ENCODE assay signal across 1 cellular context in genomic region chr20:21280496-21281016, GRCh38.
TF ChIP-seq lines count a peak whose summit lies in the region.

No MANE protein-coding gene starts in this region.

TF ChIP-seq in HepG2, 621 proteins besides CTCF, POLR2A, EP300 and RAD21 (continued from another document and continues in another):
- TF ChIP-seq ZNF597 (CRISPR knock-in tag; IDR thresholded peaks at IDR 0.05) (no peak), ZNF530 (CRISPR knock-in tag; IDR thresholded peaks at IDR 0.05; ENCODE audit: low read depth) (no peak), FOXO1 (CRISPR knock-in tag; IDR thresholded peaks at IDR 0.05) (peak; percentile 74; the same call in 1 of the 2 replicates), GATAD2A (CRISPR knock-in tag; IDR thresholded peaks at IDR 0.05) (peak; percentile 87), ZNF773 (CRISPR knock-in tag; IDR thresholded peaks at IDR 0.05; ENCODE audit: borderline replicate concordance) (no peak), KDM3A (CRISPR knock-in tag; IDR thresholded peaks at IDR 0.05; ENCODE audit: low read depth) (no peak; the same call in 1 of the 2 replicates), MAFF (IDR thresholded peaks at IDR 0.05; ENCODE audit: low read depth, low read length) (no peak), NFRKB (IDR thresholded peaks at IDR 0.05) (no peak), ZNF652 (CRISPR knock-in tag; IDR thresholded peaks at IDR 0.05; ENCODE audit: borderline replicate concordance, low read depth) (no peak), ZNF678 (CRISPR knock-in tag; IDR thresholded peaks at IDR 0.05) (no peak), SP2 (CRISPR knock-in tag; IDR thresholded peaks at IDR 0.05) (no peak), SOX6 (IDR thresholded peaks at IDR 0.05) (no peak), SOX6 (CRISPR knock-in tag; IDR thresholded peaks at IDR 0.05) (peak; percentile 84), CEBPZ (IDR thresholded peaks at IDR 0.05; ENCODE audit: low read length) (no peak), MBD4 (IDR thresholded peaks at IDR 0.05; ENCODE audit: borderline replicate concordance, low read length) (no peak), CEBPB (IDR thresholded peaks at IDR 0.05; ENCODE audit: borderline replicate concordance, low read depth, low read length) (peak; percentile 64; the same call in 1 of the 2 replicates), ZNF605 (CRISPR knock-in tag; IDR thresholded peaks at IDR 0.05) (peak; percentile 58; the same call in 1 of the 2 replicates), TBX3 (IDR thresholded peaks at IDR 0.05; ENCODE audit: borderline replicate concordance) (no peak), ZNF18 (CRISPR knock-in tag; IDR thresholded peaks at IDR 0.05; ENCODE audit: insufficient replicate concordance) (no peak), ZNF451 (CRISPR knock-in tag; IDR thresholded peaks at IDR 0.05) (no peak), ZNF580 (CRISPR knock-in tag; IDR thresholded peaks at IDR 0.05; ENCODE audit: borderline replicate concordance, low read depth) (0 out of 2 replicates have a peak, but pooled peaks have one; percentile 18), CBX2 (IDR thresholded peaks at IDR 0.05; ENCODE audit: low read depth, low read length) (no peak), CBX2 (CRISPR knock-in tag; IDR thresholded peaks at IDR 0.05; ENCODE audit: low read depth) (no peak), HDAC6 (IDR thresholded peaks at IDR 0.05; ENCODE audit: low read depth, low read length) (no peak), ZNF503 (CRISPR knock-in tag; IDR thresholded peaks at IDR 0.05) (no peak), KAT2B (IDR thresholded peaks at IDR 0.05; ENCODE audit: borderline replicate concordance, low read depth, low read length) (no peak), BRCA1 (CRISPR knock-in tag; IDR thresholded peaks at IDR 0.05) (no peak), MBNL3 (CRISPR knock-in tag; conservative IDR thresholded peaks at IDR 0.05) (no peak), KLF11 (CRISPR knock-in tag; IDR thresholded peaks at IDR 0.05) (no peak), ZNF282 (IDR thresholded peaks at IDR 0.05; ENCODE audit: partially characterized antibody) (no peak), LCORL (IDR thresholded peaks at IDR 0.05) (no peak), LCORL (CRISPR knock-in tag; IDR thresholded peaks at IDR 0.05) (peak; percentile 66), ZNF788 (CRISPR knock-in tag; IDR thresholded peaks at IDR 0.05; ENCODE audit: borderline replicate concordance) (no peak), ZNF720 (CRISPR knock-in tag; IDR thresholded peaks at IDR 0.05) (no peak), ZBTB7B (CRISPR knock-in tag; IDR thresholded peaks at IDR 0.05) (no peak), ZNF333 (CRISPR knock-in tag; IDR thresholded peaks at IDR 0.05; ENCODE audit: borderline replicate concordance) (no peak), ZNF264 (CRISPR knock-in tag; IDR thresholded peaks at IDR 0.05) (no peak), JUN (CRISPR knock-in tag; IDR thresholded peaks at IDR 0.05) (no peak), RNF2 (conservative IDR thresholded peaks at IDR 0.05; ENCODE audit: low read depth) (no peak), MXI1 (IDR thresholded peaks at IDR 0.05; ENCODE audit: borderline replicate concordance, low read depth, low read length) (no peak; the same call in 2 of the 3 replicates), ZNF772 (CRISPR knock-in tag; IDR thresholded peaks at IDR 0.05) (no peak), ZFP41 (CRISPR knock-in tag; IDR thresholded peaks at IDR 0.05; ENCODE audit: borderline replicate concordance) (no peak), ZNF337 (CRISPR knock-in tag; IDR thresholded peaks at IDR 0.05; ENCODE audit: borderline replicate concordance, low read depth) (no peak), MTERF4 (CRISPR knock-in tag; IDR thresholded peaks at IDR 0.05) (no peak), NR2F1 (CRISPR knock-in tag; IDR thresholded peaks at IDR 0.05) (peak; percentile 76 to 81), SYNCRIP (IDR thresholded peaks at IDR 0.05; ENCODE audit: insufficient read depth, low read depth, low read length) (no peak), ZNF543 (CRISPR knock-in tag; IDR thresholded peaks at IDR 0.05) (no peak), HMGXB3 (CRISPR knock-in tag; IDR thresholded peaks at IDR 0.05; ENCODE audit: borderline replicate concordance) (0 out of 2 replicates have a peak, but pooled peaks have one; percentile 9), CENPT (CRISPR knock-in tag; IDR thresholded peaks at IDR 0.05; ENCODE audit: low read depth) (0 out of 2 replicates have a peak, but pooled peaks have one; percentile 24), ZNF768 (CRISPR knock-in tag; IDR thresholded peaks at IDR 0.05) (peak; percentile 83), KLF15 (CRISPR knock-in tag; IDR thresholded peaks at IDR 0.05; ENCODE audit: borderline replicate concordance) (no peak), ZBTB4 (CRISPR knock-in tag; IDR thresholded peaks at IDR 0.05; ENCODE audit: borderline replicate concordance) (no peak), ZNF614 (CRISPR knock-in tag; IDR thresholded peaks at IDR 0.05; ENCODE audit: borderline replicate concordance) (peak; percentile 76; the same call in 1 of the 2 replicates), FOXJ3 (CRISPR knock-in tag; IDR thresholded peaks at IDR 0.05; ENCODE audit: borderline replicate concordance) (no peak)
